Comparison of ENCODE assay signal across 18 cellular contexts in the genomic region with DNA sequence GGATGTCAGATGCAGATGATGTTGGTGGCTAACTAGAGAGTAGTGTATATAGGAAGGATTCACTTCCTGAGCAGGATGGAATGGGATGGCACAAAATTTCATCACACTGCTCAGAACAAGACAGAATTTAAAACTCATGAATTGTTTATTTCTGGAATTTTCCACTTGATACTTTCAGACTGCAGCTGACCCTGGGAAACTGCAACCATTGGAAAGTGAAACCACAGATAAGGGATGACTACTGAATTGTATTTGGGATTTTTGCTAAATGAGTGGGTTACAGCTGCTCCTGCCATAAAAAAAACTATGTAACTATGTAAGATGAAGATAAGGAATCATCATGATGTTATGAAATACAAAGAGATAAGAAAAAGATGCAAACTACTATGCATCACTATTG. TPM values are rescaled to one million over a fixed set of nuclear protein-coding genes. Genes with fewer than 3 reads are reported as not detected.
DNase-seq lines count a peak whose midpoint lies in the region; ATAC-seq and TF ChIP-seq lines count a peak whose summit lies in the region.
"Had no signal": no experiment of that assay in that cellular context is flagged by ENCODE, and none has a peak within 500 bp of the region (broad histone marks: within the 10 kb centered on the region; RNA-seq: fewer than 3 reads in every experiment).

No MANE protein-coding gene starts in this region.

- H4K20me1 ChIP-seq in fibroblast of lung (ENCODE audit: control insufficient read depth, extremely low read depth, insufficient read depth, low read length): no peaks in the 10 kb centered on the region
- H4K20me1 ChIP-seq: BLaER1 treated with 17β-estradiol and CSF1 and Interleukin-3, amounts not matched to agents 10 nM and 100 nM had no signal

- no peak for TF ChIP-seq CTCF in fibroblast of lung (conservative IDR thresholded peaks at IDR 0.05 in 1 of 2, IDR thresholded peaks at IDR 0.05 in 1 of 2; ENCODE audit: low read depth in 1 of 2, low read length in 2 of 2)

- H2AFZ ChIP-seq in fibroblast of lung (ENCODE audit: low read length): no peak overlapping the region

- DNase-seq in ELR (ENCODE audit: low read depth): peak; percentile 24
- DNase-seq in NCI-H226: peak; percentile 81
- DNase-seq in fibroblast of lung (ENCODE audit: low read depth in 2 of 2): peak; percentile 31 to 55
- DNase-seq in renal cortical epithelial cell (ENCODE audit: low read depth): peak; percentile 12
- DNase-seq in stimulated activated CD4-positive, alpha-beta T cell treated with anti-CD3 and anti-CD28 coated beads, Interleukin-12 subunit alpha, Interleukin-12 subunit beta, amount 100 ng/mL, for 4 hours: no peak
- no peak for DNase-seq in HEK293T (ENCODE audit: extremely low spot score)
- DNase-seq: activated naive CD4-positive, alpha-beta T cell treated with anti-CD3 and anti-CD28 coated beads for 36 hours; cortex of kidney; foreskin keratinocyte; hypothalamus; NCI-H1417 treated with DMSO at 0.1 percent for 48 hours; NCI-H2171 treated with DMSO at 0.1 percent for 48 hours; T-cell; uterus had no signal

- H3K9ac ChIP-seq in fibroblast of lung (ENCODE audit: insufficient read depth, low read length): no peak overlapping the region
- H3K9ac ChIP-seq: BLaER1 treated with 17β-estradiol and CSF1 and Interleukin-3, amounts not matched to agents 10 nM and 100 nM had no signal

- H3K27ac ChIP-seq in fibroblast of lung (ENCODE audit: insufficient read depth, low read length): no peak overlapping the region
- H3K27ac ChIP-seq: BLaER1 treated with 17β-estradiol and CSF1 and Interleukin-3, amounts not matched to agents 10 nM and 100 nM; foreskin keratinocyte; uterus had no signal

- H3K79me2 ChIP-seq in fibroblast of lung (ENCODE audit: control insufficient read depth, insufficient read depth, low read length): no peaks in the 10 kb centered on the region

- no peaks in the 10 kb centered on the region for H3K9me3 ChIP-seq in fibroblast of lung (ENCODE audit: control insufficient read depth, insufficient read depth, low read depth, low read length)
- H3K9me3 ChIP-seq: BLaER1 treated with 17β-estradiol and CSF1 and Interleukin-3, amounts not matched to agents 10 nM and 100 nM; uterus had no signal

- no peaks in the 10 kb centered on the region for H3K27me3 ChIP-seq in fibroblast of lung (ENCODE audit: control insufficient read depth, insufficient read depth, low read length)
- H3K27me3 ChIP-seq: BLaER1 treated with 17β-estradiol and CSF1 and Interleukin-3, amounts not matched to agents 10 nM and 100 nM; foreskin keratinocyte; uterus had no signal

- POLR2A ChIA-PET in HEK293T (lab: Yijun Ruan, JAX): no interaction called here

- ATAC-seq in HG02852 (IDR thresholded peaks at IDR 0.05; ENCODE audit: unreplicated experiment): no peak
- ATAC-seq: foreskin keratinocyte, T-cell had no signal

- H3K36me3 ChIP-seq in fibroblast of lung (ENCODE audit: control insufficient read depth, insufficient read depth, low read length): no peaks in the 10 kb centered on the region
- H3K36me3 ChIP-seq: BLaER1 treated with 17β-estradiol and CSF1 and Interleukin-3, amounts not matched to agents 10 nM and 100 nM; uterus had no signal

- H3K4me1 ChIP-seq in fibroblast of lung (ENCODE audit: control insufficient read depth, extremely low read depth, insufficient read depth, low read length): no peaks in the 10 kb centered on the region
- H3K4me1 ChIP-seq: BLaER1 treated with 17β-estradiol and CSF1 and Interleukin-3, amounts not matched to agents 10 nM and 100 nM; foreskin keratinocyte; uterus had no signal

- no peak overlapping the region for H3K4me2 ChIP-seq in fibroblast of lung (ENCODE audit: extremely low read depth, insufficient read depth, low read length)
- H3K4me2 ChIP-seq: BLaER1 treated with 17β-estradiol and CSF1 and Interleukin-3, amounts not matched to agents 10 nM and 100 nM had no signal

- no peak overlapping the region for H3K4me3 ChIP-seq in fibroblast of lung (replicated peaks in 1 of 4; ENCODE audit: control extremely low read depth in 1 of 4, insufficient read depth in 1 of 4, low read depth in 3 of 4, low read length in 4 of 4)
- H3K4me3 ChIP-seq: BLaER1 treated with 17β-estradiol and CSF1 and Interleukin-3, amounts not matched to agents 10 nM and 100 nM; uterus had no signal

- CTCF ChIA-PET in HEK293T (lab: Yijun Ruan, JAX): no interaction called here

TF ChIP-seq in HEK293T, 16 proteins besides CTCF, POLR2A, EP300 and RAD21:
- TF ChIP-seq TARDBP (IDR thresholded peaks at IDR 0.05) (no peak), FOXA1 (IDR thresholded peaks at IDR 0.05) (no peak), NFRKB (IDR thresholded peaks at IDR 0.05) (no peak), LEF1 (IDR thresholded peaks at IDR 0.05; ENCODE audit: borderline replicate concordance) (no peak), ZNF384 (IDR thresholded peaks at IDR 0.05) (no peak), ELF4 (IDR thresholded peaks at IDR 0.05) (no peak)
- TF ChIP-seq, protein P1, sequence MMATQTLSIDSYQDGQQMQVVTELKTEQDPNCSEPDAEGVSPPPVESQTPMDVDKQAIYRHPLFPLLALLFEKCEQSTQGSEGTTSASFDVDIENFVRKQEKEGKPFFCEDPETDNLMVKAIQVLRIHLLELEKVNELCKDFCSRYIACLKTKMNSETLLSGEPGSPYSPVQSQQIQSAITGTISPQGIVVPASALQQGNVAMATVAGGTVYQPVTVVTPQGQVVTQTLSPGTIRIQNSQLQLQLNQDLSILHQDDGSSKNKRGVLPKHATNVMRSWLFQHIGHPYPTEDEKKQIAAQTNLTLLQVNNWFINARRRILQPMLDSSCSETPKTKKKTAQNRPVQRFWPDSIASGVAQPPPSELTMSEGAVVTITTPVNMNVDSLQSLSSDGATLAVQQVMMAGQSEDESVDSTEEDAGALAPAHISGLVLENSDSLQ (IDR thresholded peaks at IDR 0.05): no peak

RNA-seq across cellular contexts. Expression of a gene that starts 51.4 kb away (rescaled TPM):
- total RNA-seq in fibroblast of lung: not detected in 2 replicates
- polyA plus RNA-seq in fibroblast of lung: not detected in 2 replicates
- polyA plus RNA-seq in fibroblast of lung (2012): not detected in 2 replicates
- not detected in 2 replicates for polyA minus RNA-seq in fibroblast of lung (ENCODE audit: low replicate concordance)
- 0.17 and 3.8 TPM in 2 replicates for total RNA-seq in renal cortical epithelial cell
- total RNA-seq: activated naive CD4-positive, alpha-beta T cell treated with anti-CD3 and anti-CD28 coated beads for 36 hours; foreskin keratinocyte; HT-29; mesothelial cell of epicardium; T-cell had no signal
- polyA plus RNA-seq: foreskin keratinocyte had no signal

Comparison
In these comparisons a context has a peak if more than half of its experiments do, and no peak if none do; other contexts are left out.
1. DNase-seq: peak in ELR (single experiment), NCI-H226 (single experiment), fibroblast of lung (2 of 2) and renal cortical epithelial cell (single experiment); none in stimulated activated CD4-positive, alpha-beta T cell treated with anti-CD3 and anti-CD28 coated beads, Interleukin-12 subunit alpha, Interleukin-12 subunit beta, amount 100 ng/mL, for 4 hours (single experiment) and HEK293T (single experiment).